In genomic region chr5:95806687-95807086, GRCh38 we compare ENCODE assay signal across 23 cellular contexts. TPM values are rescaled to one million over a fixed set of nuclear protein-coding genes. Genes with fewer than 3 reads are reported as not detected.
DNase-seq lines count a peak whose midpoint lies in the region; ATAC-seq and TF ChIP-seq lines count a peak whose summit lies in the region.
"Had no signal": no experiment of that assay in that cellular context is flagged by ENCODE, and none has a peak within 500 bp of the region (broad histone marks: within the 10 kb centered on the region; RNA-seq: fewer than 3 reads in every experiment).

No MANE protein-coding gene starts in this region.

- intact Hi-C loops in Right ventricle myocardium inferior (cut with DNase I) (no loop called here), prostate gland (cut with DNase I) (no loop called here)

- ATAC-seq in Right ventricle myocardium inferior = no peak
- ATAC-seq: CD8-positive, alpha-beta T cell; GM12878 had no signal

- no peak overlapping the region for H3K27ac ChIP-seq in right atrium auricular region
- no peak overlapping the region for H3K27ac ChIP-seq in HEK293 (ENCODE audit: extremely low read depth, low read depth, low read length)
- H3K27ac ChIP-seq in prostate gland = no peak overlapping the region
- no peak overlapping the region for H3K27ac ChIP-seq in coronary artery
- H3K27ac ChIP-seq: C4-2B had no signal

- TF ChIP-seq CTCF in right atrium auricular region (IDR thresholded peaks at IDR 0.05) (no peak), HEK293 (tag by site-specific recombination; IDR thresholded peaks at IDR 0.05) (no peak), prostate gland (IDR thresholded peaks at IDR 0.05) (no peak), coronary artery (IDR thresholded peaks at IDR 0.05) (no peak)

- TF ChIP-seq POLR2A in prostate gland (IDR thresholded peaks at IDR 0.05) = no peak

- 92% methylated on average over 7 of the region's 7 CpGs for WGBS in prostate gland

- no peaks in the 10 kb centered on the region for H3K9me3 ChIP-seq in right atrium auricular region
- H3K9me3 ChIP-seq in HEK293 (ENCODE audit: control insufficient read depth, insufficient read depth, low read depth, low read length) = no peaks in the 10 kb centered on the region
- H3K9me3 ChIP-seq in prostate gland = no peaks in the 10 kb centered on the region

- H3K4me1 ChIP-seq in right atrium auricular region (peaks cover 0 to 60% of the 10 kb centered on the region in 2 donors), HEK293 (ENCODE audit: control insufficient read depth, insufficient read depth, low read length) (peaks cover 6% of the 10 kb centered on the region; the same call in 1 of the 2 replicates), prostate gland (replicated peaks) (peaks cover 21% of the 10 kb centered on the region)

- H3K36me3 ChIP-seq in right atrium auricular region (no peaks in the 10 kb centered on the region), HEK293 (ENCODE audit: control insufficient read depth in 2 of 2, insufficient read depth in 1 of 2, low read length in 2 of 2) (no peaks in the 10 kb centered on the region), prostate gland (no peaks in the 10 kb centered on the region)

- H3K27me3 ChIP-seq in right atrium auricular region (no peaks in the 10 kb centered on the region), prostate gland (replicated peaks; ENCODE audit: insufficient read depth) (no peaks in the 10 kb centered on the region)
- H3K27me3 ChIP-seq: BLaER1 treated with 17β-estradiol and CSF1 and Interleukin-3, amounts not matched to agents 10 nM and 100 nM had no signal

- DNase-seq in right atrium auricular region (ENCODE audit: low spot score) = peak; percentile 43
- no peak for DNase-seq in Right ventricle myocardium inferior (ENCODE audit: missing footprints)
- peak; percentile 35 for DNase-seq in islet precursor cell
- no peak for DNase-seq in prostate gland (ENCODE audit: low spot score)
- no peak for DNase-seq in NCI-H345 treated with DMSO at 0.1 percent for 48 hours (lab: John Stamatoyannopoulos, UW; ENCODE audit: unreplicated experiment)
- no peak for DNase-seq in coronary artery (ENCODE audit: low spot score)
- DNase-seq: 8988T; ACHN; CD4-positive, alpha-beta T cell; CD8-positive, alpha-beta T cell; COR-L47; DMS 273 treated with DMSO at 0.1 percent for 48 hours; DMS153; DMS53; DMS79; DND-41; EL; GDM1 had no signal

- no peak overlapping the region for H3K4me3 ChIP-seq in right atrium auricular region
- no peak overlapping the region for H3K4me3 ChIP-seq in HEK293 (ENCODE audit: low read depth, low read length)
- H3K4me3 ChIP-seq in prostate gland = no peak overlapping the region
- H3K4me3 ChIP-seq in coronary artery = no peak overlapping the region
- H3K4me3 ChIP-seq: BLaER1 treated with 17β-estradiol and CSF1 and Interleukin-3, amounts not matched to agents 10 nM and 100 nM; GM12878 had no signal

- POLR2A ChIA-PET in HEK293 (lab: Yijun Ruan, JAX) = no interaction called here

- CTCF ChIA-PET in HEK293 (lab: Yijun Ruan, JAX) = interaction anchor here (1.1 to 2.1 kb wide), 2 partner anchors 17 to 25 kb away, joined by 3 to 7 read pairs; no protein-coding TSS in a partner anchor

TF ChIP-seq in HEK293, 187 proteins besides CTCF, POLR2A, EP300 and RAD21:
- TF ChIP-seq ZNF394 (tag by site-specific recombination; IDR thresholded peaks at IDR 0.05; ENCODE audit: borderline replicate concordance) (peak; percentile 74; the same call in 1 of the 2 replicates), SETDB1 (IDR thresholded peaks at IDR 0.05; ENCODE audit: insufficient read length, low read length) (no peak)

RNA-seq across cellular contexts. Expression of gene GLRX, which starts 15.8 kb away (rescaled TPM):
- total RNA-seq in right atrium auricular region (100 to 1,000 TPM; 151 to 173 TPM), Right ventricle myocardium inferior (111 TPM), prostate gland (10 to 100 TPM; 16.6 to 34.8 TPM)
- total RNA-seq: G401 had no signal

Comparison
In these comparisons a context has a peak if more than half of its experiments do, and no peak if none do; other contexts are left out.
1. DNase-seq: peak in right atrium auricular region (single experiment) and islet precursor cell (single experiment); none in Right ventricle myocardium inferior (single experiment), prostate gland (single experiment), NCI-H345 treated with DMSO at 0.1 percent for 48 hours (single experiment) and coronary artery (single experiment).